Comparison of ENCODE assay signal across 16 cellular contexts in genomic region chr6:26339612-26340011, GRCh38. TPM values are rescaled to one million over a fixed set of nuclear protein-coding genes. Genes with fewer than 3 reads are reported as not detected.
A peak's percentile ranks its signal among the peaks of the same experiment; 100 is the strongest.
DNase-seq lines count a peak whose midpoint lies in the region; ATAC-seq, FAIRE-seq and TF ChIP-seq lines count a peak whose summit lies in the region.
"Had no signal": no experiment of that assay in that cellular context is flagged by ENCODE, and none has a peak within 500 bp of the region (broad histone marks: within the 10 kb centered on the region; RNA-seq: fewer than 3 reads in every experiment).

No MANE protein-coding gene starts in this region.

- no peak overlapping the region for H2BK120ac ChIP-seq in IMR-90 (ENCODE audit: low read depth, low read length)

- dilution Hi-C loops in IMR-90 (cut with HindIII; ENCODE audit: low sequenced_read_pairs, unreplicated experiment) = no loop called here

- H3K79me2 ChIP-seq in KMS-11 (ENCODE audit: insufficient read depth, low read depth) = no peaks in the 10 kb centered on the region

- H3K4me1 ChIP-seq in IMR-90 (ENCODE audit: control insufficient read depth, insufficient read depth, low read length) (peaks cover 5% of the 10 kb centered on the region), KMS-11 (ENCODE audit: low read depth, poor library complexity, severe bottlenecking) (peaks cover 77% of the 10 kb centered on the region), pancreas (no peaks in the 10 kb centered on the region)
- H3K4me1 ChIP-seq: Caco-2 had no signal

- no peak overlapping the region for H2AFZ ChIP-seq in IMR-90 (replicated peaks; ENCODE audit: low read length, poor library complexity)
- H2AFZ ChIP-seq in KMS-11 (ENCODE audit: low read depth) = no peak overlapping the region

- no peak for TF ChIP-seq POLR2A in IMR-90 (IDR thresholded peaks at IDR 0.05; ENCODE audit: low read depth, low read length)

- peaks cover under 1% of the 10 kb centered on the region for H3K27me3 Mint-ChIP-seq in activated CD8-positive, alpha-beta memory T cell treated with anti-CD3 and anti-CD28 coated beads, Interleukin-2, amount 10 ng/mL, durations not matched to agents 7 days and 5 days

- no peak overlapping the region for H4K8ac ChIP-seq in IMR-90 (ENCODE audit: low read depth in 2 of 2, low read length in 2 of 2)

- H4K20me1 ChIP-seq in IMR-90 (ENCODE audit: insufficient read depth, low read length) = no peaks in the 10 kb centered on the region
- H4K20me1 ChIP-seq in KMS-11 (ENCODE audit: insufficient read depth) = no peaks in the 10 kb centered on the region

- no TSS peak for BruUV-seq in IMR-90 (replicated peaks; lab: Mats Ljungman, UMichigan)

- no peaks in the 10 kb centered on the region for H3K27me3 ChIP-seq in IMR-90 (ENCODE audit: control insufficient read depth, insufficient read depth, low read length)
- no peaks in the 10 kb centered on the region for H3K27me3 ChIP-seq in KMS-11 (ENCODE audit: insufficient read depth, low read depth)
- H3K27me3 ChIP-seq in pancreas = peaks cover 0 to 29% (median 2%) of the 10 kb centered on the region in 4 donors

- POLR2A ChIA-PET in IMR-90 (lab: Charles Lee; ENCODE audit: unreplicated experiment) = no interaction called here

- H3K23ac ChIP-seq in IMR-90 (ENCODE audit: low read depth, low read length) = no peak overlapping the region

- CTCF ChIA-PET in activated CD8-positive, alpha-beta memory T cell treated with anti-CD3 and anti-CD28 coated beads, Interleukin-2, amount 10 ng/mL, durations not matched to agents 7 days and 5 days (lab: Charles Lee) = interaction anchor here (0.9 to 6.6 kb wide), 6 partner anchors 8 to 256 kb away, joined by 3 to 68 read pairs (median 4); partner anchors contain the start of gene HMGN4
- CTCF ChIA-PET in IMR-90 (lab: Yijun Ruan, JAX) = interaction anchor here (0.6 to 1.9 kb wide), 3 partner anchors 10 to 256 kb away, joined by 3 to 8 read pairs (median 4); no protein-coding TSS in a partner anchor

- H3K9ac ChIP-seq in IMR-90 (ENCODE audit: low read depth, low read length) = no peak overlapping the region
- H3K9ac ChIP-seq in KMS-11 = no peak overlapping the region

- no peaks in the 10 kb centered on the region for H3K79me1 ChIP-seq in IMR-90 (ENCODE audit: low read depth in 1 of 2, low read length in 2 of 2)

- in situ Hi-C loops in IMR-90 (cut with MboI; ENCODE audit: low sequenced_read_pairs) = loop anchor here (25.0 kb wide), 1 partner anchor 1148 kb away; no protein-coding TSS in a partner anchor

- no peak overlapping the region for H3K4me3 ChIP-seq in IMR-90 (ENCODE audit: insufficient read depth, low read depth, low read length)
- H3K4me3 ChIP-seq in KMS-11 (IDR thresholded peaks at IDR 0.05; ENCODE audit: insufficient read depth, low read depth, low read length) = no peak overlapping the region
- no peak overlapping the region for H3K4me3 ChIP-seq in pancreas
- H3K4me3 ChIP-seq: A549, GM12878 had no signal

- no peak overlapping the region for H3K14ac ChIP-seq in IMR-90 (replicated peaks; ENCODE audit: low read depth, low read length)

- no peak for TF ChIP-seq RAD21 in IMR-90 (IDR thresholded peaks at IDR 0.05; ENCODE audit: low read length)

- no peak overlapping the region for H3K4me3 Mint-ChIP-seq in activated CD8-positive, alpha-beta memory T cell treated with anti-CD3 and anti-CD28 coated beads, Interleukin-2, amount 10 ng/mL, durations not matched to agents 7 days and 5 days
- H3K4me3 Mint-ChIP-seq: CD14-positive monocyte; CD8-positive, alpha-beta T cell; H9 had no signal

- H3K9me3 ChIP-seq in IMR-90 (ENCODE audit: control insufficient read depth, insufficient read depth, low read length) = no peaks in the 10 kb centered on the region
- no peaks in the 10 kb centered on the region for H3K9me3 ChIP-seq in pancreas
- H3K9me3 ChIP-seq: A549, Caco-2 had no signal

- H2BK20ac ChIP-seq in IMR-90 (ENCODE audit: low read depth, low read length) = no peak overlapping the region

- FAIRE-seq in pancreas (lab: Jason Lieb, UNC) = no peak
- FAIRE-seq: A549, GM12878, HTR-8/SVneo had no signal

- H2AK9ac ChIP-seq in IMR-90 (replicated peaks; ENCODE audit: low read depth, low read length, poor library complexity) = no peak overlapping the region

- H3K27ac Mint-ChIP-seq in activated CD8-positive, alpha-beta memory T cell treated with anti-CD3 and anti-CD28 coated beads, Interleukin-2, amount 10 ng/mL, durations not matched to agents 7 days and 5 days = peak overlapping the region; percentile 5
- H3K27ac Mint-ChIP-seq: CD14-positive monocyte; CD8-positive, alpha-beta T cell; H9 had no signal

- peaks cover 5% of the 10 kb centered on the region; the same call in 1 of the 2 replicates for H3K9me1 ChIP-seq in IMR-90 (ENCODE audit: insufficient read depth, low read length)

- peak overlapping the region; percentile 21; the same call in 1 of the 2 replicates for H3K4ac ChIP-seq in IMR-90 (ENCODE audit: low read depth, low read length)

- intact Hi-C loops in IMR-90 (cut with micrococcal nuclease) (loop anchor here (2.0 to 5.0 kb wide), 3 partner anchors 63 to 193 kb away; partner anchors contain the start of gene BTN3A1), pancreas (cut with DNase I) (loop anchor here in 1 of 3 donors (5.0 kb wide), 1 partner anchor 258 kb away; the partner anchor contains the start of gene ABT1)

- no peak for ATAC-seq in activated CD8-positive, alpha-beta memory T cell treated with anti-CD3 and anti-CD28 coated beads, Interleukin-2, amount 10 ng/mL, durations not matched to agents 7 days and 5 days
- ATAC-seq in IMR-90 (ENCODE audit: low read depth) = no peak
- ATAC-seq in GM18867 (IDR thresholded peaks at IDR 0.05; ENCODE audit: unreplicated experiment) = no peak
- ATAC-seq in pancreas = no peak
- ATAC-seq: A549; CD8-positive, alpha-beta T cell; GM12878 had no signal

- H3K4me2 ChIP-seq in IMR-90 (ENCODE audit: low read depth, low read length) (no peak overlapping the region), KMS-11 (peak overlapping the region; percentile 56)
- H3K4me2 ChIP-seq: A549 had no signal

- no peak overlapping the region for H4K5ac ChIP-seq in IMR-90 (ENCODE audit: low read depth, low read length)

- no peak overlapping the region for H3K27ac ChIP-seq in IMR-90 (ENCODE audit: insufficient read depth, low read length)
- H3K27ac ChIP-seq in KMS-11 = peak overlapping the region; percentile 7; the same call in 1 of the 2 replicates
- H3K27ac ChIP-seq in pancreas = no peak overlapping the region
- H3K27ac ChIP-seq: A549 had no signal

- H2BK5ac ChIP-seq in IMR-90 (ENCODE audit: low read depth, low read length, poor library complexity, severe bottlenecking) = no peak overlapping the region

- no peak for TF ChIP-seq CTCF in IMR-90 (conservative IDR thresholded peaks at IDR 0.05; ENCODE audit: low read depth, low read length)
- no peak for TF ChIP-seq CTCF in KMS-11 (conservative IDR thresholded peaks at IDR 0.05; ENCODE audit: low read depth, low read length)
- TF ChIP-seq CTCF in pancreas (IDR thresholded peaks at IDR 0.05) = no peak

- H3K18ac ChIP-seq in IMR-90 (ENCODE audit: low read depth, low read length) = no peak overlapping the region

- DNase-seq in activated CD8-positive, alpha-beta memory T cell treated with anti-CD3 and anti-CD28 coated beads, Interleukin-2, amount 10 ng/mL, durations not matched to agents 7 days and 5 days = no peak
- no peak for DNase-seq in activated CD8-positive, alpha-beta memory T cell treated with anti-CD3 and anti-CD28 coated beads for 24 hours
- no peak for DNase-seq in IMR-90
- peak; percentile 72 for DNase-seq in RPMI8226
- DNase-seq in pancreas = no peak
- DNase-seq: Caco-2; CD8-positive, alpha-beta T cell; GOT3; H9; KG1 had no signal

- no peak overlapping the region for H4K91ac ChIP-seq in IMR-90 (ENCODE audit: insufficient read depth, low read depth, low read length)

- H2AK5ac ChIP-seq in IMR-90 (ENCODE audit: low read depth, low read length) = no peak overlapping the region

- H3K56ac ChIP-seq in IMR-90 (ENCODE audit: extremely low read depth, insufficient read depth, low read length) = no peak overlapping the region

- H3K36me3 Mint-ChIP-seq in activated CD8-positive, alpha-beta memory T cell treated with anti-CD3 and anti-CD28 coated beads, Interleukin-2, amount 10 ng/mL, durations not matched to agents 7 days and 5 days = no peaks in the 10 kb centered on the region
- H3K36me3 Mint-ChIP-seq: CD14-positive monocyte; CD8-positive, alpha-beta T cell had no signal

- H3K36me3 ChIP-seq in IMR-90 (ENCODE audit: control insufficient read depth, insufficient read depth, low read length) (no peaks in the 10 kb centered on the region), KMS-11 (ENCODE audit: insufficient read depth) (no peaks in the 10 kb centered on the region), pancreas (no peaks in the 10 kb centered on the region)

- H3K4me1 Mint-ChIP-seq in activated CD8-positive, alpha-beta memory T cell treated with anti-CD3 and anti-CD28 coated beads, Interleukin-2, amount 10 ng/mL, durations not matched to agents 7 days and 5 days = peaks cover 47% of the 10 kb centered on the region

- H2BK15ac ChIP-seq in IMR-90 (ENCODE audit: low read depth, low read length) = no peak overlapping the region

- WGBS in IMR-90 (ENCODE audit: extremely low coverage in 2 of 2, insufficient read length in 1 of 2), 2 experiments = no CpG with 5 or more reads among the region's 1 CpG
- WGBS in pancreas, 2 donors = 55 to 65% methylated on average over 1 of the region's 1 CpG

- H3K9me3 Mint-ChIP-seq in activated CD8-positive, alpha-beta memory T cell treated with anti-CD3 and anti-CD28 coated beads, Interleukin-2, amount 10 ng/mL, durations not matched to agents 7 days and 5 days (ENCODE audit: low read depth) = no peaks in the 10 kb centered on the region
- H3K9me3 Mint-ChIP-seq: CD8-positive, alpha-beta T cell; H9 had no signal

TF ChIP-seq in IMR-90, 13 proteins besides CTCF, POLR2A, EP300 and RAD21 (continues in another document):
- TF ChIP-seq RCOR1 (IDR thresholded peaks at IDR 0.05; ENCODE audit: insufficient replicate concordance, low read length) (no peak), BHLHE40 (IDR thresholded peaks at IDR 0.05; ENCODE audit: low read depth, low read length) (no peak)

RNA-seq across cellular contexts. Expression of gene BTN3A2, which starts 25.4 kb away (rescaled TPM):
- total RNA-seq in activated CD8-positive, alpha-beta memory T cell treated with anti-CD3 and anti-CD28 coated beads, Interleukin-2, amount 10 ng/mL, durations not matched to agents 7 days and 5 days = 10 to 100 TPM; 57.4 to 60.1 TPM
- total RNA-seq in IMR-90 (2012; rRNA removed) = 17.2 and 20.4 TPM in 2 replicates
- polyA plus RNA-seq in IMR-90 (2012; rRNA removed) = 14.8 and 15.7 TPM in 2 replicates
- polyA plus RNA-seq in IMR-90 (2012; cell fraction: cytosol; rRNA removed) = 7.4 and 12.2 TPM in 2 replicates
- 9.8 and 25.8 TPM in 2 replicates for polyA plus RNA-seq in IMR-90 (2012; cell fraction: nucleus; rRNA removed; ENCODE audit: low replicate concordance)
- 10 to 100 TPM in 4 of 6 donors, 1 to 10 TPM in 2; 2.5 to 45.7 (median 10.6) TPM for total RNA-seq in pancreas
- 1 to 10 TPM; 5.9 to 8.1 TPM for polyA plus RNA-seq in pancreas

RNA-seq across cellular contexts. Expression of gene BTN2A2, which starts 43.3 kb away (rescaled TPM):
- 10 to 100 TPM; 24.8 to 26.7 TPM for total RNA-seq in activated CD8-positive, alpha-beta memory T cell treated with anti-CD3 and anti-CD28 coated beads, Interleukin-2, amount 10 ng/mL, durations not matched to agents 7 days and 5 days
- total RNA-seq in IMR-90 (2012; rRNA removed) (10.6 and 12.5 TPM in 2 replicates), pancreas (10 to 100 TPM in 1 of 6 donors, 1 to 10 TPM in 5; 1.7 to 10.5 (median 5.0) TPM)
- polyA plus RNA-seq in IMR-90 (2012; rRNA removed) (9.8 and 15.2 TPM in 2 replicates), pancreas (1 to 10 TPM; 3.8 to 4.4 TPM)
- polyA plus RNA-seq in IMR-90 (2012; cell fraction: cytosol; rRNA removed) = 4.9 and 6.3 TPM in 2 replicates
- polyA plus RNA-seq in IMR-90 (2012; cell fraction: nucleus; rRNA removed; ENCODE audit: low replicate concordance) = 27.6 and 53.1 TPM in 2 replicates
